Comparison of ENCODE assay signal across 13 cellular contexts in the genomic region with DNA sequence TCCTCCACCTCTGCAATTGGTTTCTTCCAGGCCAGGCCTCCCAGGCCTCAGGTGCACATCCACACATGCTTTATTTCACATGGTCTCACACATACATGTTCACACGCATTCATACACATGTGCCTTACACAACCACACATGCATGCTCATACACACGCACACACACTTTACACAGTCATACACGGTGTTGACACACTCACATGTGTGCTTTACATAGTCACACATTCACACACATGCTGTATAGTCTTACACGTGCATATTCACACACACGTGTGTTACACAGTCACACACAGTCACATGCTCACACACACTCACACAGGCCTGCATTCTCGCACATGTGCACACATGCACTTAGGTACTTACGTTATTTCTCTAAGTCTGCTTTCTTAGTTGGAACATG.
"Had no signal": no experiment of that assay in that cellular context is flagged by ENCODE, and none has a peak within 500 bp of the region (broad histone marks: within the 10 kb centered on the region; RNA-seq: fewer than 3 reads in every experiment).

No MANE protein-coding gene starts in this region.

- H3K4me1 ChIP-seq: adrenal gland had no signal

- ATAC-seq: activated naive CD4-positive, alpha-beta T cell treated with anti-CD3 and anti-CD28 coated beads, Interleukin-2, amount 50 U/mL, for 72 hours; effector memory CD8-positive, alpha-beta T cell; left colon; lower lobe of right lung had no signal

- DNase-seq: activated CD4-positive, alpha-beta T cell treated with anti-CD3 and anti-CD28 coated beads for 1 hour; activated gamma-delta T cell treated with Interleukin-2 at 50 U/mL for 16 hours; adrenal gland; effector memory CD8-positive, alpha-beta T cell; lower lobe of right lung; stimulated activated naive CD8-positive, alpha-beta T cell treated with anti-CD3 and anti-CD28 coated beads, Interleukin-15, amount 100 ng/mL, for 72 hours; T-helper 2 cell; testis had no signal

- H3K27me3 ChIP-seq: adrenal gland, testis had no signal

- H3K9me3 Mint-ChIP-seq: activated naive CD4-positive, alpha-beta T cell treated with anti-CD3 and anti-CD28 coated beads, Interleukin-2, amount 50 U/mL, for 72 hours; activated T-helper 1 cell treated with anti-CD3 and anti-CD28 coated beads, Interleukin-12 subunit alpha, Interleukin-12 subunit beta, Interleukin-2, Interleukin-4 antibody, amounts not matched to agents 30 ng/mL and 10 ng/mL and 1 ng/mL, durations not matched to agents 14 hours and 24 hours and 36 hours; effector memory CD8-positive, alpha-beta T cell; natural killer cell treated with Interleukin-12 subunit alpha and Interleukin-12 subunit beta and Interleukin-15 and Interleukin-18, amount 100 ng/mL, for 72 hours; stimulated activated naive CD8-positive, alpha-beta T cell treated with anti-CD3 and anti-CD28 coated beads, Interleukin-15, amount 100 ng/mL, for 72 hours had no signal

- H3K4me3 Mint-ChIP-seq: activated T-helper 1 cell treated with anti-CD3 and anti-CD28 coated beads, Interleukin-12 subunit alpha, Interleukin-12 subunit beta, Interleukin-2, Interleukin-4 antibody, amounts not matched to agents 30 ng/mL and 10 ng/mL and 1 ng/mL, durations not matched to agents 14 hours and 24 hours and 36 hours; natural killer cell treated with Interleukin-12 subunit alpha and Interleukin-12 subunit beta and Interleukin-15 and Interleukin-18, amount 100 ng/mL, for 72 hours; stimulated activated naive CD8-positive, alpha-beta T cell treated with anti-CD3 and anti-CD28 coated beads, Interleukin-15, amount 100 ng/mL, for 72 hours had no signal

- H3K9me3 ChIP-seq: adrenal gland, lower lobe of right lung, testis had no signal

- H3K4me1 Mint-ChIP-seq: stimulated activated naive CD8-positive, alpha-beta T cell treated with anti-CD3 and anti-CD28 coated beads, Interleukin-15, amount 100 ng/mL, for 72 hours had no signal

- H3K4me3 ChIP-seq: adrenal gland, lower lobe of right lung, testis had no signal

- H3K27ac ChIP-seq: adrenal gland, lower lobe of right lung, testis, VCaP had no signal

- H3K36me3 Mint-ChIP-seq: activated naive CD4-positive, alpha-beta T cell treated with anti-CD3 and anti-CD28 coated beads, Interleukin-2, amount 50 U/mL, for 72 hours; natural killer cell treated with Interleukin-12 subunit alpha and Interleukin-12 subunit beta and Interleukin-15 and Interleukin-18, amount 100 ng/mL, for 72 hours had no signal

- H3K36me3 ChIP-seq: adrenal gland, lower lobe of right lung had no signal

- H3K27ac Mint-ChIP-seq: activated naive CD4-positive, alpha-beta T cell treated with anti-CD3 and anti-CD28 coated beads, Interleukin-2, amount 50 U/mL, for 72 hours; activated T-helper 1 cell treated with anti-CD3 and anti-CD28 coated beads, Interleukin-12 subunit alpha, Interleukin-12 subunit beta, Interleukin-2, Interleukin-4 antibody, amounts not matched to agents 30 ng/mL and 10 ng/mL and 1 ng/mL, durations not matched to agents 14 hours and 24 hours and 36 hours; natural killer cell treated with Interleukin-12 subunit alpha and Interleukin-12 subunit beta and Interleukin-15 and Interleukin-18, amount 100 ng/mL, for 72 hours had no signal
